Comparison of ENCODE assay signal across 20 cellular contexts in genomic region chr10:119897366-119897765, GRCh38. TPM values are rescaled to one million over a fixed set of nuclear protein-coding genes. Genes with fewer than 3 reads are reported as not detected.
DNase-seq lines count a peak whose midpoint lies in the region; FAIRE-seq and TF ChIP-seq lines count a peak whose summit lies in the region.
"Had no signal": no experiment of that assay in that cellular context is flagged by ENCODE, and none has a peak within 500 bp of the region (broad histone marks: within the 10 kb centered on the region; RNA-seq: fewer than 3 reads in every experiment).

No MANE protein-coding gene starts in this region.

- H3K27me3 Mint-ChIP-seq in Calu3 (ENCODE audit: unreplicated experiment) (no peaks in the 10 kb centered on the region), astrocyte (ENCODE audit: low read depth, unreplicated experiment) (no peaks in the 10 kb centered on the region)
- H3K27me3 Mint-ChIP-seq: activated CD4-positive, alpha-beta memory T cell treated with anti-CD3 and anti-CD28 coated beads, Interleukin-2, amount 10 ng/mL, durations not matched to agents 7 days and 5 days had no signal

- H3K36me3 Mint-ChIP-seq in Calu3 (ENCODE audit: insufficient read depth, unreplicated experiment) (peaks cover 33% of the 10 kb centered on the region), astrocyte (ENCODE audit: low read depth, unreplicated experiment) (peaks cover 7% of the 10 kb centered on the region)

- no peak overlapping the region for H2AFZ ChIP-seq in astrocyte (ENCODE audit: low read depth, low read length)
- no peak overlapping the region for H2AFZ ChIP-seq in osteoblast (ENCODE audit: low read length)

- BruUV-seq in Calu3 (replicated peaks; lab: Mats Ljungman, UMichigan): no TSS peak

- H3K9me3 Mint-ChIP-seq in Calu3 (ENCODE audit: low read depth, unreplicated experiment): no peaks in the 10 kb centered on the region
- H3K9me3 Mint-ChIP-seq in astrocyte (ENCODE audit: unreplicated experiment): no peaks in the 10 kb centered on the region
- H3K9me3 Mint-ChIP-seq: activated CD4-positive, alpha-beta memory T cell treated with anti-CD3 and anti-CD28 coated beads, Interleukin-2, amount 10 ng/mL, durations not matched to agents 7 days and 5 days; CD4-positive, CD25-positive, alpha-beta regulatory T cell had no signal

- H3K4me1 Mint-ChIP-seq in Calu3 (ENCODE audit: low read depth, unreplicated experiment) (peaks cover 33% of the 10 kb centered on the region), astrocyte (ENCODE audit: low read depth, unreplicated experiment) (peaks cover 23% of the 10 kb centered on the region)

- peak overlapping the region; percentile 8 for H3K27ac Mint-ChIP-seq in Calu3 (ENCODE audit: unreplicated experiment)
- no peak overlapping the region for H3K27ac Mint-ChIP-seq in astrocyte (ENCODE audit: unreplicated experiment)
- H3K27ac Mint-ChIP-seq: activated CD4-positive, alpha-beta memory T cell treated with anti-CD3 and anti-CD28 coated beads, Interleukin-2, amount 10 ng/mL, durations not matched to agents 7 days and 5 days had no signal

- H3K9me3 ChIP-seq in astrocyte (ENCODE audit: insufficient read depth, low read depth, low read length) (no peaks in the 10 kb centered on the region), osteoblast (ENCODE audit: low read depth, low read length) (no peaks in the 10 kb centered on the region)

- no peak for TF ChIP-seq CTCF in 22Rv1 (IDR thresholded peaks at IDR 0.05)
- no peak for TF ChIP-seq CTCF in Calu3 (IDR thresholded peaks at IDR 0.05; ENCODE audit: unreplicated experiment)
- no peak for TF ChIP-seq CTCF in astrocyte (IDR thresholded peaks at IDR 0.05; ENCODE audit: insufficient read depth, low read depth, low read length)
- TF ChIP-seq CTCF in osteoblast (IDR thresholded peaks at IDR 0.05; ENCODE audit: extremely low read depth, low read depth, low read length): no peak

- H3K4me2 ChIP-seq in astrocyte (ENCODE audit: low read length): peak overlapping the region; percentile 69
- peak overlapping the region; percentile 71 for H3K4me2 ChIP-seq in osteoblast (ENCODE audit: insufficient read depth, low read length)

- H3K79me2 ChIP-seq in astrocyte (ENCODE audit: insufficient read depth, low read length) (peaks cover 98% of the 10 kb centered on the region), osteoblast (ENCODE audit: insufficient read depth, low read length) (peaks cover 92% of the 10 kb centered on the region)

- no peak overlapping the region for H3K9ac ChIP-seq in astrocyte (ENCODE audit: low read length)

- peaks cover 72% of the 10 kb centered on the region for H4K20me1 ChIP-seq in astrocyte (ENCODE audit: insufficient read depth, low read length)
- H4K20me1 ChIP-seq in osteoblast (ENCODE audit: insufficient read depth, low read length): peaks cover 61% of the 10 kb centered on the region

- H3K4me1 ChIP-seq in astrocyte (ENCODE audit: insufficient read depth, low read length) (peaks cover 26% of the 10 kb centered on the region), osteoblast (ENCODE audit: insufficient read depth, low read length) (peaks cover 33% of the 10 kb centered on the region)

- intact Hi-C loops in Calu3 (cut with micrococcal nuclease; ENCODE audit: unreplicated experiment): no loop called here

- no peak for FAIRE-seq in astrocyte (lab: Jason Lieb, UNC)
- FAIRE-seq in H54 (lab: Jason Lieb, UNC): no peak
- FAIRE-seq: kidney had no signal

- CTCF ChIA-PET in Calu3 (lab: Charles Lee): no interaction called here

- peak overlapping the region; percentile 88 for H3K27ac ChIP-seq in 22Rv1
- H3K27ac ChIP-seq in astrocyte (ENCODE audit: low read depth, low read length): no peak overlapping the region
- H3K27ac ChIP-seq in osteoblast (ENCODE audit: low read depth, low read length): peak overlapping the region; percentile 38

- DNase-seq in Calu3 (no peak), astrocyte (ENCODE audit: low read depth) (no peak), osteoblast (ENCODE audit: insufficient read length, low spot score, missing footprints) (no peak), dermis blood vessel endothelial cell (no peak), NCI-H82 treated with DMSO at 0.1 percent for 48 hours (lab: John Stamatoyannopoulos, UW; ENCODE audit: unreplicated experiment) (no peak), H54 (ENCODE audit: insufficient read length, low spot score) (no peak), COLO829 (ENCODE audit: low spot score) (no peak)
- DNase-seq: activated CD4-positive, alpha-beta memory T cell treated with anti-CD3 and anti-CD28 coated beads, Interleukin-2, amount 10 ng/mL, durations not matched to agents 7 days and 5 days; activated naive CD4-positive, alpha-beta T cell treated with Interleukin-2 at 50 U/mL for 16 hours; activated T-cell treated with anti-CD3 and anti-CD28 coated beads, Interleukin-2, amount 50 U/mL, for 1 hour; CD4-positive, CD25-positive, alpha-beta regulatory T cell; cerebellar nuclear complex; effector memory CD4-positive, alpha-beta T cell; GDM1; NCI-H1694 treated with DMSO at 0.1 percent for 48 hours; NCI-H774; T1000 had no signal

- H3K27me3 ChIP-seq in astrocyte (ENCODE audit: insufficient read depth, low read length) (no peaks in the 10 kb centered on the region), osteoblast (ENCODE audit: insufficient read depth, low read length) (no peaks in the 10 kb centered on the region)

- TF ChIP-seq POLR2A in H54 (IDR thresholded peaks at IDR 0.05; ENCODE audit: low read depth, low read length): no peak

- peak overlapping the region; percentile 54 for H3K4me3 Mint-ChIP-seq in Calu3 (ENCODE audit: low read depth, unreplicated experiment)
- no peak overlapping the region for H3K4me3 Mint-ChIP-seq in astrocyte (ENCODE audit: unreplicated experiment)
- H3K4me3 Mint-ChIP-seq: activated CD4-positive, alpha-beta memory T cell treated with anti-CD3 and anti-CD28 coated beads, Interleukin-2, amount 10 ng/mL, durations not matched to agents 7 days and 5 days had no signal

- H3K4me3 ChIP-seq in astrocyte (ENCODE audit: insufficient read depth, low read depth, low read length): no peak overlapping the region
- no peak overlapping the region for H3K4me3 ChIP-seq in osteoblast (ENCODE audit: insufficient read depth, low read length)
- H3K4me3 ChIP-seq: lung had no signal

- H3K36me3 ChIP-seq in astrocyte (ENCODE audit: insufficient read depth, low read length) (peaks cover 13% of the 10 kb centered on the region), osteoblast (ENCODE audit: insufficient read depth, low read length) (peaks cover 13% of the 10 kb centered on the region)

RNA-seq across cellular contexts. Expression of gene SEC23IP, which starts 4.8 kb away (rescaled TPM):
- 42.1 and 51.7 TPM in 2 replicates for total RNA-seq in Calu3 (2022)
- 90.6 and 95.9 TPM in 2 replicates for total RNA-seq in astrocyte
- total RNA-seq in osteoblast: 28.6 and 38.6 TPM in 2 replicates
- total RNA-seq in dermis blood vessel endothelial cell: 21.1 and 43.3 TPM in 2 replicates

RNA-seq across cellular contexts. Expression of gene MCMBP, which starts 24.7 kb away (rescaled TPM):
- total RNA-seq in Calu3 (2022) (38.1 and 40.3 TPM in 2 replicates), astrocyte (40.9 and 41.1 TPM in 2 replicates), osteoblast (47.7 and 48.1 TPM in 2 replicates), dermis blood vessel endothelial cell (76.4 and 85.7 TPM in 2 replicates)
